In genomic region chr4:157043131-157043530, GRCh38 we compare ENCODE assay signal across 12 cellular contexts. TPM values are rescaled to one million over a fixed set of nuclear protein-coding genes. Genes with fewer than 3 reads are reported as not detected.
DNase-seq lines count a peak whose midpoint lies in the region; ATAC-seq and TF ChIP-seq lines count a peak whose summit lies in the region.
"Had no signal": no experiment of that assay in that cellular context is flagged by ENCODE, and none has a peak within 500 bp of the region (broad histone marks: within the 10 kb centered on the region; RNA-seq: fewer than 3 reads in every experiment).

No MANE protein-coding gene starts in this region.

- H3K36me3 Mint-ChIP-seq in stimulated activated effector memory CD8-positive, alpha-beta T cell treated with anti-CD3 and anti-CD28 coated beads, Interleukin-12 subunit alpha, Interleukin-12 subunit beta, amount 100 ng/mL, for 72 hours: no peaks in the 10 kb centered on the region
- H3K36me3 Mint-ChIP-seq: brain had no signal

- no peak overlapping the region for H3K4me3 Mint-ChIP-seq in stimulated activated effector memory CD8-positive, alpha-beta T cell treated with anti-CD3 and anti-CD28 coated beads, Interleukin-12 subunit alpha, Interleukin-12 subunit beta, amount 100 ng/mL, for 72 hours
- H3K4me3 Mint-ChIP-seq: brain had no signal

- H3K9me3 Mint-ChIP-seq in stimulated activated effector memory CD8-positive, alpha-beta T cell treated with anti-CD3 and anti-CD28 coated beads, Interleukin-12 subunit alpha, Interleukin-12 subunit beta, amount 100 ng/mL, for 72 hours: peaks cover 2% of the 10 kb centered on the region
- H3K9me3 Mint-ChIP-seq: brain had no signal

- ATAC-seq in HG03095 (IDR thresholded peaks at IDR 0.05; ENCODE audit: unreplicated experiment): no peak
- no peak for ATAC-seq in HG02981 (IDR thresholded peaks at IDR 0.05; ENCODE audit: unreplicated experiment)
- ATAC-seq in stimulated activated effector memory CD8-positive, alpha-beta T cell treated with anti-CD3 and anti-CD28 coated beads, Interleukin-12 subunit alpha, Interleukin-12 subunit beta, amount 100 ng/mL, for 72 hours: no peak
- ATAC-seq: left ventricle myocardium superior had no signal

- no peak for TF ChIP-seq POLR2A in prostate gland (IDR thresholded peaks at IDR 0.05)

- intact Hi-C loops in prostate gland (cut with DNase I): loop anchor here (10.0 kb wide), 2 partner anchors 278 to 558 kb away; no protein-coding TSS in a partner anchor

- H3K36me3 ChIP-seq in prostate gland: no peaks in the 10 kb centered on the region
- H3K36me3 ChIP-seq: MG63 had no signal

- no peak overlapping the region for H3K4me3 ChIP-seq in Jurkat, Clone E6-1 (ENCODE audit: low read length)
- no peak overlapping the region for H3K4me3 ChIP-seq in prostate gland
- H3K4me3 ChIP-seq: MG63 had no signal

- no peak overlapping the region for H3K27ac ChIP-seq in prostate gland

- H3K27me3 ChIP-seq in prostate gland (replicated peaks; ENCODE audit: insufficient read depth): no peaks in the 10 kb centered on the region

- H3K9me3 ChIP-seq in prostate gland: no peaks in the 10 kb centered on the region
- H3K9me3 ChIP-seq: MG63 had no signal

- no peak overlapping the region for H3K27ac Mint-ChIP-seq in stimulated activated effector memory CD8-positive, alpha-beta T cell treated with anti-CD3 and anti-CD28 coated beads, Interleukin-12 subunit alpha, Interleukin-12 subunit beta, amount 100 ng/mL, for 72 hours
- H3K27ac Mint-ChIP-seq: brain had no signal

- H3K4me1 ChIP-seq in prostate gland (replicated peaks): no peaks in the 10 kb centered on the region

- peak in 1 of 4 experiments; percentile 26 for TF ChIP-seq CTCF in prostate gland (IDR thresholded peaks at IDR 0.05)

- peak; percentile 23 for DNase-seq in AG20443 (ENCODE audit: low spot score)
- DNase-seq in Jurkat, Clone E6-1 (ENCODE audit: low read depth, low spot score): peak; percentile 50
- peak; percentile 63 for DNase-seq in UCSD-AML1 (lab: John Stamatoyannopoulos, UW; ENCODE audit: unreplicated experiment)
- peak; percentile 47 for DNase-seq in iPS-NIHi11 (ENCODE audit: low spot score)
- no peak for DNase-seq in prostate gland (ENCODE audit: low spot score)
- DNase-seq in stimulated activated effector memory CD8-positive, alpha-beta T cell treated with anti-CD3 and anti-CD28 coated beads, Interleukin-12 subunit alpha, Interleukin-12 subunit beta, amount 100 ng/mL, for 72 hours (ENCODE audit: low spot score in 2 of 2): no peak
- DNase-seq: left ventricle myocardium superior, MG63, T1000 had no signal

- H3K4me1 Mint-ChIP-seq in stimulated activated effector memory CD8-positive, alpha-beta T cell treated with anti-CD3 and anti-CD28 coated beads, Interleukin-12 subunit alpha, Interleukin-12 subunit beta, amount 100 ng/mL, for 72 hours: no peaks in the 10 kb centered on the region

- WGBS in prostate gland: 62% methylated on average over 2 of the region's 2 CpGs

RNA-seq across cellular contexts. Expression of gene GLRB, which starts 32.8 kb away (rescaled TPM):
- 12.2 TPM for polyA plus RNA-seq in Jurkat, Clone E6-1 (2012; ENCODE audit: insufficient read depth, insufficient read length)
- 10 to 100 TPM in 1 of 2 donors, 1 to 10 TPM in 1; 2.6 to 12.7 TPM for total RNA-seq in prostate gland

Comparison
In these comparisons a context has a peak if more than half of its experiments do, and no peak if none do; other contexts are left out.
1. DNase-seq: peak in AG20443 (single experiment), Jurkat, Clone E6-1 (single experiment), UCSD-AML1 (single experiment) and iPS-NIHi11 (single experiment); none in prostate gland (single experiment) and stimulated activated effector memory CD8-positive, alpha-beta T cell treated with anti-CD3 and anti-CD28 coated beads, Interleukin-12 subunit alpha, Interleukin-12 subunit beta, amount 100 ng/mL, for 72 hours (0 of 2).